Comparison of ENCODE assay signal across 19 cellular contexts in genomic region chr20:3560578-3560977, GRCh38.
"Had no signal": no experiment of that assay in that cellular context is flagged by ENCODE, and none has a peak within 500 bp of the region (broad histone marks: within the 10 kb centered on the region; RNA-seq: fewer than 3 reads in every experiment).

No MANE protein-coding gene starts in this region.

- H3K36me3 ChIP-seq: transverse colon had no signal

- H3K4me3 ChIP-seq: coronary artery, left ventricle myocardium inferior, transverse colon had no signal

- H3K9me3 ChIP-seq: left ventricle myocardium inferior, transverse colon had no signal

- DNase-seq: activated CD4-positive, alpha-beta T cell treated with anti-CD3 and anti-CD28 coated beads, Interleukin-2, amount 50 U/mL, for 1 hour; activated CD4-positive, CD25-positive, alpha-beta regulatory T cell; activated naive CD4-positive, alpha-beta T cell treated with anti-CD3 and anti-CD28 coated beads for 36 hours; activated T-cell treated with anti-CD3 and anti-CD28 coated beads for 4 hours; caudate nucleus; effector memory CD4-positive, alpha-beta T cell; foreskin keratinocyte; head of caudate nucleus; left ventricle myocardium inferior; mesenchymal stem cell; nucleus accumbens; right cardiac atrium; stimulated activated CD4-positive, alpha-beta T cell treated with anti-CD3 and anti-CD28 coated beads, Interleukin-2, amount 100 ng/mL, for 24 hours; stimulated activated naive CD4-positive, alpha-beta T cell; substantia nigra; transverse colon had no signal

- H3K27me3 ChIP-seq: foreskin keratinocyte, transverse colon had no signal

- H3K27ac ChIP-seq: coronary artery, foreskin keratinocyte, left ventricle myocardium inferior, transverse colon had no signal

- H3K4me1 ChIP-seq: foreskin keratinocyte, left ventricle myocardium inferior, transverse colon had no signal

- ATAC-seq: activated T-helper 17 cell treated with anti-CD3 and anti-CD28 coated beads, Interleukin-2, amount 50 U/mL, for 72 hours; foreskin keratinocyte; natural killer cell treated with Interleukin-12 subunit alpha and Interleukin-12 subunit beta and Interleukin-15 and Interleukin-18, amount 100 ng/mL, for 72 hours; right cardiac atrium had no signal
